In genomic region chr13:100633461-100633860, GRCh38 we compare ENCODE assay signal across 14 cellular contexts. TPM values are rescaled to one million over a fixed set of nuclear protein-coding genes. Genes with fewer than 3 reads are reported as not detected.
DNase-seq lines count a peak whose midpoint lies in the region; ATAC-seq, FAIRE-seq and TF ChIP-seq lines count a peak whose summit lies in the region.
"Had no signal": no experiment of that assay in that cellular context is flagged by ENCODE, and none has a peak within 500 bp of the region (broad histone marks: within the 10 kb centered on the region; RNA-seq: fewer than 3 reads in every experiment).

No MANE protein-coding gene starts in this region.

- H3K27me3 ChIP-seq in HepG2 (ENCODE audit: control insufficient read depth in 1 of 2, insufficient read depth in 2 of 2, low read length in 2 of 2): no peaks in the 10 kb centered on the region
- H3K27me3 ChIP-seq in right lobe of liver: no peaks in the 10 kb centered on the region
- no peaks in the 10 kb centered on the region for H3K27me3 ChIP-seq in mammary epithelial cell (ENCODE audit: insufficient read depth, low read length)
- no peaks in the 10 kb centered on the region for H3K27me3 ChIP-seq in aorta (ENCODE audit: control insufficient read depth in 1 of 2, insufficient read depth in 2 of 2, low read length in 1 of 2)
- H3K27me3 ChIP-seq: stomach had no signal

- H4K20me1 ChIP-seq in HepG2 (ENCODE audit: insufficient read depth, low read length): no peaks in the 10 kb centered on the region
- H4K20me1 ChIP-seq in mammary epithelial cell (ENCODE audit: insufficient read depth, low read length): no peaks in the 10 kb centered on the region

- H3K9me3 ChIP-seq in HepG2 (ENCODE audit: low read length) (no peaks in the 10 kb centered on the region), right lobe of liver (no peaks in the 10 kb centered on the region), mammary epithelial cell (replicated peaks; ENCODE audit: insufficient read depth, low read length) (no peaks in the 10 kb centered on the region), aorta (ENCODE audit: control insufficient read depth, low read length) (no peaks in the 10 kb centered on the region)
- H3K9me3 ChIP-seq: stomach had no signal

- no peak for TF ChIP-seq EP300 in HepG2 (IDR thresholded peaks at IDR 0.05; ENCODE audit: low read depth in 2 of 2, low read length in 2 of 2)
- TF ChIP-seq EP300 in HepG2 (CRISPR knock-in tag; IDR thresholded peaks at IDR 0.05; ENCODE audit: borderline replicate concordance): no peak

- intact Hi-C loops in HepG2 (cut with micrococcal nuclease; ENCODE audit: unreplicated experiment): no loop called here
- intact Hi-C loops in right lobe of liver (cut with DNase I): no loop called here
- intact Hi-C loops in mammary epithelial cell (cut with micrococcal nuclease): loop anchor here (5.0 kb wide), 1 partner anchor 44 kb away; no protein-coding TSS in a partner anchor
- intact Hi-C loops in aorta (cut with DNase I): no loop called here

- POLR2A ChIA-PET in HepG2 (lab: Yijun Ruan, JAX): no interaction called here

- WGBS in HepG2 (ENCODE audit: low lambda C conversion rate): 70% methylated on average over 2 of the region's 2 CpGs
- WGBS in right lobe of liver (ENCODE audit: insufficient coverage, low coverage, low lambda C conversion rate, missing lambda C conversion rate): 93% methylated on average over 2 of the region's 2 CpGs
- 59% methylated on average over 2 of the region's 2 CpGs for WGBS in mammary epithelial cell (ENCODE audit: low coverage, missing lambda C conversion rate)
- 95 to 100% methylated on average over 2 of the region's 2 CpGs for WGBS in aorta, 2 donors

- DNase-seq in HepG2 (ENCODE audit: low spot score) (peak; percentile 6), right lobe of liver (no peak), mammary epithelial cell (peak; percentile 74), glomerular visceral epithelial cell (ENCODE audit: extremely low spot score) (peak; percentile 31), aorta (no peak), left lobe of liver (ENCODE audit: low spot score) (no peak)
- DNase-seq: effector CD4-positive, alpha-beta T cell; NCI-H2081; stimulated activated CD4-positive, alpha-beta T cell treated with anti-CD3 and anti-CD28 coated beads, Interleukin-4, amount 100 ng/mL, for 24 hours; stomach; T-helper 9 cell had no signal

- H3K4me2 ChIP-seq in HepG2 (ENCODE audit: low read depth, low read length) (no peak overlapping the region), mammary epithelial cell (ENCODE audit: insufficient read depth, low read depth, low read length) (no peak overlapping the region)

- TF ChIP-seq CTCF in HepG2 (CRISPR knock-in tag; IDR thresholded peaks at IDR 0.05) (no peak), right lobe of liver (IDR thresholded peaks at IDR 0.05) (no peak), mammary epithelial cell (conservative IDR thresholded peaks at IDR 0.05 in 1 of 2, IDR thresholded peaks at IDR 0.05 in 1 of 2; ENCODE audit: extremely low read depth in 1 of 2, insufficient read depth in 1 of 2, low read depth in 1 of 2, low read length in 2 of 2) (no peak)

- no peak overlapping the region for H3K9ac ChIP-seq in HepG2 (ENCODE audit: insufficient read depth, low read depth, low read length)
- H3K9ac ChIP-seq in mammary epithelial cell (ENCODE audit: insufficient read depth, low read length): no peak overlapping the region

- no peak for FAIRE-seq in HepG2 (lab: Jason Lieb, UNC)
- FAIRE-seq: A204.1 had no signal

- no peak for TF ChIP-seq RAD21 in HepG2 (CRISPR knock-in tag; IDR thresholded peaks at IDR 0.05)

- ATAC-seq in HepG2 (no peak), right lobe of liver (no peak), aorta (ENCODE audit: low FRiP score) (no peak), GM19467 (IDR thresholded peaks at IDR 0.05; ENCODE audit: unreplicated experiment) (no peak), left lobe of liver (no peak), GM19351 (IDR thresholded peaks at IDR 0.05; ENCODE audit: unreplicated experiment) (no peak)

- H3K79me2 ChIP-seq in HepG2 (ENCODE audit: insufficient read depth, low read length): no peaks in the 10 kb centered on the region
- H3K79me2 ChIP-seq in mammary epithelial cell (ENCODE audit: insufficient read depth, low read length): no peaks in the 10 kb centered on the region

- H3K4me3 ChIP-seq in HepG2 (replicated peaks in 1 of 3; ENCODE audit: insufficient read depth in 1 of 3, low read depth in 2 of 3, low read length in 3 of 3) (no peak overlapping the region), right lobe of liver (no peak overlapping the region), mammary epithelial cell (replicated peaks in 1 of 3; ENCODE audit: insufficient read depth in 1 of 3, low read depth in 2 of 3, low read length in 3 of 3) (no peak overlapping the region), aorta (ENCODE audit: low read length in 2 of 2) (no peak overlapping the region)
- H3K4me3 ChIP-seq: stomach had no signal

- dilution Hi-C loops in mammary epithelial cell (cut with HindIII; ENCODE audit: low sequenced_read_pairs): no loop called here

- H2AFZ ChIP-seq in HepG2 (ENCODE audit: low read length) (no peak overlapping the region), mammary epithelial cell (ENCODE audit: low read depth, low read length) (no peak overlapping the region)

- BruUV-seq in HepG2 (replicated peaks; lab: Mats Ljungman, UMichigan): no TSS peak
- BruUV-seq in mammary epithelial cell (replicated peaks; lab: Mats Ljungman, UMichigan): no TSS peak

- H3K4me1 ChIP-seq in HepG2 (ENCODE audit: insufficient read depth, low read length) (peaks cover 12% of the 10 kb centered on the region), right lobe of liver (no peaks in the 10 kb centered on the region), mammary epithelial cell (ENCODE audit: insufficient read depth, low read length) (no peaks in the 10 kb centered on the region), aorta (ENCODE audit: control insufficient read depth in 1 of 2, insufficient read depth in 2 of 2, low read length in 2 of 2) (no peaks in the 10 kb centered on the region)
- H3K4me1 ChIP-seq: stomach had no signal

- in situ Hi-C loops in HepG2 (cut with HindIII; ENCODE audit: extremely low pct_ligation_motif_present, low pct_unique_long_range_greater_than_20kb) (no loop called here), mammary epithelial cell (cut with MboI; ENCODE audit: low sequenced_read_pairs in 2 of 2) (no loop called here)

- H3K27ac ChIP-seq in HepG2 (ENCODE audit: extremely low read length, insufficient read depth, low read length): no peak overlapping the region
- H3K27ac ChIP-seq in right lobe of liver: no peak overlapping the region
- H3K27ac ChIP-seq in mammary epithelial cell (ENCODE audit: insufficient read depth, low read depth, low read length): no peak overlapping the region
- no peak overlapping the region for H3K27ac ChIP-seq in aorta (ENCODE audit: low read depth in 1 of 2, low read length in 2 of 2)
- H3K27ac ChIP-seq: stomach had no signal

- CTCF ChIA-PET in HepG2 (lab: Yijun Ruan, JAX; ENCODE audit: low intra/inter-chr PET ratio, low total read pairs) (no interaction called here), mammary epithelial cell (lab: Charles Lee; ENCODE audit: low non-redundant PET) (no interaction called here)

- H3K36me3 ChIP-seq in HepG2 (replicated peaks in 1 of 2; ENCODE audit: control insufficient read depth in 1 of 2, insufficient read depth in 2 of 2, low read length in 2 of 2) (peaks cover 16 to 58% of the 10 kb centered on the region in 2 experiments), right lobe of liver (peaks cover 0 to 41% (median 11%) of the 10 kb centered on the region in 4 donors), mammary epithelial cell (ENCODE audit: insufficient read depth, low read length) (peaks cover 5% of the 10 kb centered on the region), aorta (ENCODE audit: control insufficient read depth in 1 of 2, insufficient read depth in 2 of 2, low read length in 1 of 2) (peaks cover 3 to 6% of the 10 kb centered on the region in 2 donors)

- TF ChIP-seq POLR2A in HepG2 (IDR thresholded peaks at IDR 0.05; ENCODE audit: insufficient read depth in 1 of 2, low read depth in 2 of 2, low read length in 2 of 2) (no peak), right lobe of liver (IDR thresholded peaks at IDR 0.05) (no peak)

RNA-seq across cellular contexts. Expression of gene TMTC4, which starts 41.1 kb away (rescaled TPM):
- total RNA-seq in HepG2 (2016; rRNA removed; fragmentation: Illumina TruSeq; extraction: Trizol) (16.2 and 22.6 TPM in 2 replicates), right lobe of liver (10 to 100 TPM; 10.7 to 17.9 (median 14.1) TPM), mammary epithelial cell (1 to 10 TPM; 4.2 to 7.5 TPM), aorta (10 to 100 TPM in 1 of 2 donors, 1 to 10 TPM in 1; 5.7 to 13.1 TPM), left lobe of liver (17.2 TPM)
- 8.7 and 10.1 TPM in 2 replicates for total RNA-seq in HepG2 (2016; cell fraction: cytosol; rRNA removed; fragmentation: Illumina TruSeq; extraction: Trizol; ENCODE audit: low read depth)
- 16.0 and 25.1 TPM in 2 replicates for total RNA-seq in HepG2 (2016; cell fraction: insoluble cytoplasmic fraction; rRNA removed; fragmentation: Illumina TruSeq; extraction: Trizol)
- total RNA-seq in HepG2 (2016; cell fraction: membrane; rRNA removed; fragmentation: Illumina TruSeq; extraction: Trizol): 20.3 and 21.0 TPM in 2 replicates
- total RNA-seq in HepG2 (2016; cell fraction: nucleus; rRNA removed; fragmentation: Illumina TruSeq; extraction: Trizol): 30.2 and 35.0 TPM in 2 replicates
- polyA plus RNA-seq in HepG2 (2011; rRNA removed) (14.4 and 16.0 TPM in 2 replicates), mammary epithelial cell (5.8 TPM), aorta (1 to 10 TPM; 1.8 to 2.4 TPM)
- 13.7 and 14.9 TPM in 2 replicates for polyA plus RNA-seq in HepG2 (2011; cell fraction: cytosol; rRNA removed)
- polyA plus RNA-seq in HepG2 (2011; cell fraction: nucleus; rRNA removed): 35.7 and 38.1 TPM in 2 replicates
- 14.3 and 16.3 TPM in 2 replicates for polyA plus RNA-seq in HepG2 (2012)
- polyA plus RNA-seq in HepG2 (2016; cell fraction: cytosol; fragmentation: Illumina TruSeq; extraction: Trizol; ENCODE audit: low read depth): 6.3 and 7.8 TPM in 2 replicates
- polyA plus RNA-seq in HepG2 (2016; cell fraction: insoluble cytoplasmic fraction; fragmentation: Illumina TruSeq; extraction: Trizol; ENCODE audit: low read depth): 11.4 and 13.2 TPM in 2 replicates
- polyA plus RNA-seq in HepG2 (2016; cell fraction: membrane; fragmentation: Illumina TruSeq; extraction: Trizol; ENCODE audit: low read depth): 12.5 and 12.8 TPM in 2 replicates
- 30.9 and 32.8 TPM in 2 replicates for polyA plus RNA-seq in HepG2 (2016; cell fraction: nucleus; fragmentation: Illumina TruSeq; extraction: Trizol; ENCODE audit: insufficient read depth, low read depth)
- 21.4 and 23.9 TPM in 2 replicates for polyA minus RNA-seq in HepG2 (2011; rRNA and poly(A)+ RNA removed; ENCODE audit: low replicate concordance)
- polyA minus RNA-seq in HepG2 (2011; cell fraction: cytosol; rRNA and poly(A)+ RNA removed): 13.1 and 14.7 TPM in 2 replicates
- 33.5 and 38.2 TPM in 2 replicates for polyA minus RNA-seq in HepG2 (2011; cell fraction: nucleus; rRNA and poly(A)+ RNA removed)
- 14.1 TPM for polyA minus RNA-seq in mammary epithelial cell

RNA-seq across cellular contexts. Expression of gene GGACT, which starts 44.9 kb away (rescaled TPM):
- total RNA-seq in HepG2 (2016; rRNA removed; fragmentation: Illumina TruSeq; extraction: Trizol): 1.6 and 1.9 TPM in 2 replicates
- 0.88 and 1.9 TPM in 2 replicates for total RNA-seq in HepG2 (2016; cell fraction: cytosol; rRNA removed; fragmentation: Illumina TruSeq; extraction: Trizol; ENCODE audit: low read depth)
- 1.3 and 1.8 TPM in 2 replicates for total RNA-seq in HepG2 (2016; cell fraction: insoluble cytoplasmic fraction; rRNA removed; fragmentation: Illumina TruSeq; extraction: Trizol)
- total RNA-seq in HepG2 (2016; cell fraction: membrane; rRNA removed; fragmentation: Illumina TruSeq; extraction: Trizol): 2.3 and 2.4 TPM in 2 replicates
- total RNA-seq in HepG2 (2016; cell fraction: nucleus; rRNA removed; fragmentation: Illumina TruSeq; extraction: Trizol): 0.56 and 0.93 TPM in 2 replicates
- 1.7 and 2.3 TPM in 2 replicates for polyA plus RNA-seq in HepG2 (2011; rRNA removed)
- polyA plus RNA-seq in HepG2 (2011; cell fraction: cytosol; rRNA removed): 1.2 and 1.3 TPM in 2 replicates
- polyA plus RNA-seq in HepG2 (2011; cell fraction: nucleus; rRNA removed): 0.69 and 0.97 TPM in 2 replicates
- polyA plus RNA-seq in HepG2 (2012): 2.7 and 6.4 TPM in 2 replicates
- polyA plus RNA-seq in HepG2 (2016; cell fraction: cytosol; fragmentation: Illumina TruSeq; extraction: Trizol; ENCODE audit: low read depth): 1.9 and 2.4 TPM in 2 replicates
- polyA plus RNA-seq in HepG2 (2016; cell fraction: insoluble cytoplasmic fraction; fragmentation: Illumina TruSeq; extraction: Trizol; ENCODE audit: low read depth): 1.7 and 2.2 TPM in 2 replicates
- polyA plus RNA-seq in HepG2 (2016; cell fraction: membrane; fragmentation: Illumina TruSeq; extraction: Trizol; ENCODE audit: low read depth): 2.2 and 3.9 TPM in 2 replicates
- polyA plus RNA-seq in HepG2 (2016; cell fraction: nucleus; fragmentation: Illumina TruSeq; extraction: Trizol; ENCODE audit: insufficient read depth, low read depth): 0.39 and 0.98 TPM in 2 replicates
- polyA minus RNA-seq in HepG2 (2011; rRNA and poly(A)+ RNA removed; ENCODE audit: low replicate concordance): 0.33 and 0.34 TPM in 2 replicates
- polyA minus RNA-seq in HepG2 (2011; cell fraction: cytosol; rRNA and poly(A)+ RNA removed): 0.18 and 0.40 TPM in 2 replicates
- polyA minus RNA-seq in HepG2 (2011; cell fraction: nucleus; rRNA and poly(A)+ RNA removed): 1.8 and 2.5 TPM in 2 replicates
- 1 to 10 TPM; 4.7 to 9.0 (median 5.9) TPM for total RNA-seq in right lobe of liver
- 1 to 10 TPM; 4.5 to 5.4 TPM for total RNA-seq in mammary epithelial cell
- polyA plus RNA-seq in mammary epithelial cell: 1.1 TPM
- not detected for polyA minus RNA-seq in mammary epithelial cell
- total RNA-seq in aorta: 1 to 10 TPM; 4.4 to 5.3 TPM
- 1 to 10 TPM in 1 of 2 donors, under 1 TPM in 1; 0.75 to 1.2 TPM for polyA plus RNA-seq in aorta
- total RNA-seq in left lobe of liver: 9.6 TPM

Comparison
In these comparisons a context has a peak if more than half of its experiments do, and no peak if none do; other contexts are left out.
1. DNase-seq: peak in HepG2 (single experiment), mammary epithelial cell (single experiment) and glomerular visceral epithelial cell (single experiment); none in right lobe of liver (0 of 3), aorta (0 of 2) and left lobe of liver (single experiment).